In genomic region chr13:46166947-46167610, GRCh38 we compare ENCODE assay signal across 14 cellular contexts. TPM values are rescaled to one million over a fixed set of nuclear protein-coding genes. Genes with fewer than 3 reads are reported as not detected.
A peak's percentile ranks its signal among the peaks of the same experiment; 100 is the strongest.
DNase-seq lines count a peak whose midpoint lies in the region; ATAC-seq, FAIRE-seq and TF ChIP-seq lines count a peak whose summit lies in the region.
"Had no signal": no experiment of that assay in that cellular context is flagged by ENCODE, and none has a peak within 500 bp of the region (broad histone marks: within the 10 kb centered on the region; RNA-seq: fewer than 3 reads in every experiment).

No MANE protein-coding gene starts in this region.

- CTCF ChIA-PET in CD8-positive, alpha-beta T cell (lab: Charles Lee), result interaction anchor here (0.8 to 9.7 kb wide), 11 partner anchors 9 to 155 kb away, joined by 3 to 148 read pairs (median 7); partner anchors contain the start of gene LCP1
- CTCF ChIA-PET in activated B cell treated with CpG ODN at 0.5 μM for 24 hours (lab: Charles Lee), result interaction anchor here (2.1 to 4.3 kb wide), 3 partner anchors 10 to 16 kb away, joined by 10 to 20 read pairs (median 12); partner anchors contain the start of gene LCP1

- peak overlapping the region; percentile 89 for H3K27ac Mint-ChIP-seq in CD8-positive, alpha-beta T cell
- H3K27ac Mint-ChIP-seq in activated B cell treated with CpG ODN at 0.5 μM for 24 hours, result peak overlapping the region; percentile 67

- peaks cover 38% of the 10 kb centered on the region for H3K36me3 Mint-ChIP-seq in CD8-positive, alpha-beta T cell
- peaks cover 74% of the 10 kb centered on the region for H3K36me3 Mint-ChIP-seq in activated B cell treated with CpG ODN at 0.5 μM for 24 hours (ENCODE audit: low read depth)

- no peaks in the 10 kb centered on the region for H3K79me1 ChIP-seq in mesendoderm (ENCODE audit: low read length)

- H3K79me2 ChIP-seq in mesendoderm (ENCODE audit: control insufficient read depth, insufficient read depth, low read length), result no peaks in the 10 kb centered on the region

- no peaks in the 10 kb centered on the region for H3K9me3 ChIP-seq in CD8-positive, alpha-beta T cell (ENCODE audit: low read length)
- H3K9me3 ChIP-seq: SJSA1, testis had no signal

- H3K36me3 ChIP-seq in CD8-positive, alpha-beta T cell (ENCODE audit: insufficient read depth, low read length), result no peaks in the 10 kb centered on the region
- H3K36me3 ChIP-seq in mesendoderm (ENCODE audit: control insufficient read depth, insufficient read depth, low read length), result no peaks in the 10 kb centered on the region
- H3K36me3 ChIP-seq: SJSA1 had no signal

- TF ChIP-seq POLR2A in GM12892 (IDR thresholded peaks at IDR 0.05; ENCODE audit: low read depth, low read length), result peak; percentile 35; the same call in 1 of the 2 replicates

- no peak overlapping the region for H3K56ac ChIP-seq in mesendoderm (ENCODE audit: low read length)

- peak overlapping the region; percentile 68 for H3K4me3 Mint-ChIP-seq in CD8-positive, alpha-beta T cell
- peak overlapping the region; percentile 79 for H3K4me3 Mint-ChIP-seq in activated B cell treated with CpG ODN at 0.5 μM for 24 hours

- H3K27ac ChIP-seq in CD8-positive, alpha-beta T cell (ENCODE audit: low read depth, low read length), result peak overlapping the region; percentile 14
- no peak overlapping the region for H3K27ac ChIP-seq in mesendoderm (ENCODE audit: low read depth, low read length)
- H3K27ac ChIP-seq: SJSA1, testis had no signal

- no peak overlapping the region for H2BK15ac ChIP-seq in mesendoderm (replicated peaks; ENCODE audit: low read depth)

- no peak overlapping the region for H2AK5ac ChIP-seq in mesendoderm (ENCODE audit: low read length)

- no peak overlapping the region for H3K18ac ChIP-seq in mesendoderm (ENCODE audit: low read length)

- H3K4ac ChIP-seq in mesendoderm (ENCODE audit: low read depth, low read length), result no peak overlapping the region

- peak; percentile 60 for FAIRE-seq in GM12892 (lab: Jason Lieb, UNC)

- H4K5ac ChIP-seq in mesendoderm (ENCODE audit: low read length), result no peak overlapping the region

- H3K4me3 ChIP-seq in CD8-positive, alpha-beta T cell (ENCODE audit: low read depth, low read length), result no peak overlapping the region
- H3K4me3 ChIP-seq in mesendoderm (ENCODE audit: low read length), result no peak overlapping the region
- H3K4me3 ChIP-seq: SJSA1, smooth muscle cell, testis had no signal

- no peak for DNase-seq in CD8-positive, alpha-beta T cell
- DNase-seq in GM12892 (ENCODE audit: insufficient read length), result no peak
- DNase-seq in activated B cell treated with CpG ODN at 0.5 μM for 24 hours, result no peak
- DNase-seq in mesendoderm, result peak; percentile 29
- no peak for DNase-seq in dermis blood vessel endothelial cell
- no peak for DNase-seq in CD1c-positive myeloid dendritic cell (ENCODE audit: extremely low spot score)
- DNase-seq: KG1, left ventricle myocardium superior, NCI-H2029 treated with DMSO at 0.1 percent for 48 hours, testis had no signal

- no peak overlapping the region for H3K9ac ChIP-seq in mesendoderm (ENCODE audit: low read length)

- H4K8ac ChIP-seq in mesendoderm (ENCODE audit: low read depth, low read length), result no peak overlapping the region

- intact Hi-C loops in CD8-positive, alpha-beta T cell (cut with DNase I, micrococcal nuclease), result loop anchor here in 1 of 2 experiments (10.0 kb wide), 2 partner anchors 48 to 1252 kb away; partner anchors contain the start of gene LRRC63
- intact Hi-C loops in activated B cell treated with CpG ODN at 0.5 μM for 24 hours (cut with micrococcal nuclease), result loop anchor here (5.0 to 10.0 kb wide), 2 partner anchors 115 to 822 kb away; partner anchors contain the start of genes TPT1 and ZC3H13

- WGBS in mesendoderm (ENCODE audit: extremely low coverage, insufficient coverage, low lambda C conversion rate), result no CpG with 5 or more reads among the region's 3 CpGs

- POLR2A ChIA-PET in CD8-positive, alpha-beta T cell (lab: Charles Lee), result interaction anchor here (1.4 to 2.5 kb wide), 4 partner anchors 9 to 36 kb away, joined by 3 to 11 read pairs (median 8); partner anchors contain the start of gene LCP1
- POLR2A ChIA-PET in activated B cell treated with CpG ODN at 0.5 μM for 24 hours (lab: Charles Lee), result interaction anchor here (0.8 to 11.8 kb wide), 2 partner anchors 13 to 217 kb away, joined by 7 to 247 read pairs; partner anchors contain the start of gene LCP1

- no peak for ATAC-seq in CD8-positive, alpha-beta T cell
- ATAC-seq in activated B cell treated with CpG ODN at 0.5 μM for 24 hours (ENCODE audit: low read depth) (no peak), HG03460 (IDR thresholded peaks at IDR 0.05; ENCODE audit: unreplicated experiment) (no peak), GM18519 (IDR thresholded peaks at IDR 0.05; ENCODE audit: low FRiP score, unreplicated experiment) (no peak)
- ATAC-seq: left ventricle myocardium superior had no signal

- H3K23ac ChIP-seq in mesendoderm (ENCODE audit: low read length), result no peak overlapping the region

- no peak for TF ChIP-seq CTCF in CD8-positive, alpha-beta T cell (IDR thresholded peaks at IDR 0.05)
- no peak for TF ChIP-seq CTCF in activated B cell treated with CpG ODN at 0.5 μM for 24 hours (IDR thresholded peaks at IDR 0.05)

- no peak overlapping the region for H2BK120ac ChIP-seq in mesendoderm (ENCODE audit: low read depth, low read length)

- H3K27me3 ChIP-seq in CD8-positive, alpha-beta T cell (ENCODE audit: insufficient read depth, low read length), result no peaks in the 10 kb centered on the region
- H3K27me3 ChIP-seq in mesendoderm (ENCODE audit: insufficient read depth, low read length, poor library complexity), result no peaks in the 10 kb centered on the region
- H3K27me3 ChIP-seq: SJSA1, testis had no signal

- H2BK5ac ChIP-seq in mesendoderm (ENCODE audit: low read length), result no peak overlapping the region

- H3K4me1 Mint-ChIP-seq in CD8-positive, alpha-beta T cell (ENCODE audit: low read depth), result peaks cover 80% of the 10 kb centered on the region
- H3K4me1 Mint-ChIP-seq in activated B cell treated with CpG ODN at 0.5 μM for 24 hours, result peaks cover 94% of the 10 kb centered on the region

- H3K9me3 Mint-ChIP-seq in CD8-positive, alpha-beta T cell, result no peaks in the 10 kb centered on the region
- no peaks in the 10 kb centered on the region for H3K9me3 Mint-ChIP-seq in activated B cell treated with CpG ODN at 0.5 μM for 24 hours

- no peaks in the 10 kb centered on the region for H3K27me3 Mint-ChIP-seq in CD8-positive, alpha-beta T cell (ENCODE audit: low read depth)
- no peaks in the 10 kb centered on the region for H3K27me3 Mint-ChIP-seq in activated B cell treated with CpG ODN at 0.5 μM for 24 hours

- H3K4me1 ChIP-seq in CD8-positive, alpha-beta T cell (ENCODE audit: insufficient read depth, low read length), result peaks cover 81% of the 10 kb centered on the region
- H3K4me1 ChIP-seq in mesendoderm (ENCODE audit: control insufficient read depth, low read depth, low read length), result peaks cover 14% of the 10 kb centered on the region

- H3K4me2 ChIP-seq in mesendoderm (ENCODE audit: low read length), result no peak overlapping the region
- H3K4me2 ChIP-seq: smooth muscle cell had no signal

RNA-seq across cellular contexts. Expression of gene LCP1, which starts 14.9 kb away (rescaled TPM):
- 100 to 1,000 TPM; 241 to 252 TPM for total RNA-seq in CD8-positive, alpha-beta T cell
- polyA plus RNA-seq in GM12892 (2012; ENCODE audit: missing spikeins), result 1,187 TPM
- total RNA-seq in activated B cell treated with CpG ODN at 0.5 μM for 24 hours (948 and 977 TPM in 2 replicates), dermis blood vessel endothelial cell (0.14 TPM in 1 of 2 replicates, not detected in the other)
- 20.9 TPM for polyA plus RNA-seq in mesendoderm (2013, experiment 1 of 2)
- polyA plus RNA-seq in mesendoderm (2013, experiment 2 of 2), result 22.8 TPM

RNA-seq across cellular contexts. Expression of gene LRRC63, which starts 44.6 kb away (rescaled TPM):
- total RNA-seq in CD8-positive, alpha-beta T cell, result under 1 TPM; 0.22 to 0.31 TPM
- polyA plus RNA-seq in GM12892 (2012; ENCODE audit: missing spikeins), result 0.68 TPM
- total RNA-seq in activated B cell treated with CpG ODN at 0.5 μM for 24 hours (0.10 TPM in 1 of 2 replicates, not detected in the other), dermis blood vessel endothelial cell (0.09 TPM in 1 of 2 replicates, not detected in the other)
- polyA plus RNA-seq in mesendoderm (2013, experiment 1 of 2), result 0.03 TPM
- polyA plus RNA-seq in mesendoderm (2013, experiment 2 of 2), result 0.04 TPM
- total RNA-seq: SJSA1, smooth muscle cell had no signal

Comparison
In these comparisons a context has a peak if more than half of its experiments do, and no peak if none do; other contexts are left out.
1. RNA of gene LCP1, which starts 14.9 kb away (total RNA-seq): 948 to 977 TPM in activated B cell treated with CpG ODN at 0.5 μM for 24 hours and 241 to 252 TPM in CD8-positive, alpha-beta T cell; 0.14 TPM in dermis blood vessel endothelial cell; every median in the first group is over 100 times any median in the second.